ENCODE assay signal across 11 cellular contexts in the genomic region with DNA sequence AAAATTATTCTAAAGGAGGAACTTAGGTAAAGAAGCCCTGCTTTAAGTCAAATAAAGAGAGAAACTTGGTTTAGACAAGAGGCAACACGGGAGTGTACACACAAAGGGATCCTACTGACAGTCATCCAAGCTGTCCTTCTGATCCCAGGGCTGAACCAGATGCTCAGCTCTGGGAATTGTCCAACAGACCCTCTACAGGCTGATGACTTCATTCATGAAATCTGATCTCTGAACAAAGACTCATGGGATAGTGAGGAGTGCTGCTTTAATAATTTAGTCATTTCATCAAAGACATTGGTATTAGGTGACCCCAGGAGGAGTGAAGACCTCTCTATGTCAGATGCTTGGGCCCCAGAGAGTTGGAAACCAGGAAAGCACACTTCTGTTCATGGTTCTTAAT.
DNase-seq lines count a peak whose midpoint lies in the region; ATAC-seq and TF ChIP-seq lines count a peak whose summit lies in the region.
"Had no signal": no experiment of that assay in that cellular context is flagged by ENCODE, and none has a peak within 500 bp of the region (broad histone marks: within the 10 kb centered on the region; RNA-seq: fewer than 3 reads in every experiment).

No MANE protein-coding gene starts in this region.

- H3K27me3 ChIP-seq in SU-DHL-6 (ENCODE audit: low read length) (no peaks in the 10 kb centered on the region), mesenchymal stem cell (ENCODE audit: control insufficient read depth in 1 of 2, insufficient read depth in 1 of 2, low read length in 2 of 2) (peaks cover 0 to 14% of the 10 kb centered on the region in 2 experiments), esophagus squamous epithelium (no peaks in the 10 kb centered on the region)
- H3K27me3 ChIP-seq: stomach had no signal

- no peak overlapping the region for H2BK5ac ChIP-seq in mesenchymal stem cell (ENCODE audit: low read depth, low read length, poor library complexity, severe bottlenecking)

- no peak overlapping the region for H3K18ac ChIP-seq in mesenchymal stem cell (ENCODE audit: low read depth in 1 of 2, low read length in 2 of 2)

- peaks cover 91% of the 10 kb centered on the region for H3F3A ChIP-seq in SU-DHL-6 (ENCODE audit: insufficient read depth)

- H3K4me3 ChIP-seq in SU-DHL-6 (ENCODE audit: insufficient read depth, low read length, poor library complexity, severe bottlenecking) (no peak overlapping the region), mesenchymal stem cell (ENCODE audit: insufficient read depth in 1 of 2, low read depth in 1 of 2, low read length in 2 of 2) (no peak overlapping the region), esophagus squamous epithelium (no peak overlapping the region)
- H3K4me3 ChIP-seq: stomach had no signal

- WGBS in mesenchymal stem cell = 75% methylated on average over 1 of the region's 1 CpG
- 78 to 82% methylated on average over 1 of the region's 1 CpG for WGBS in esophagus squamous epithelium, 2 donors

- H3K4me2 ChIP-seq in SU-DHL-6 (ENCODE audit: low read depth, low read length, poor library complexity, severe bottlenecking) (peak overlapping the region; percentile 4), mesenchymal stem cell (ENCODE audit: low read length, poor library complexity, severe bottlenecking) (no peak overlapping the region)

- H2AFZ ChIP-seq in SU-DHL-6 (ENCODE audit: low read depth, low read length, severe bottlenecking) (no peak overlapping the region), mesenchymal stem cell (ENCODE audit: low read depth, low read length) (no peak overlapping the region)

- H3K9ac ChIP-seq in SU-DHL-6 (ENCODE audit: low read length) (0 out of 2 replicates have a peak overlapping the region, but pooled peaks have one; percentile 2), mesenchymal stem cell (ENCODE audit: low read length) (no peak overlapping the region)

- H3K4me1 ChIP-seq in mesenchymal stem cell (ENCODE audit: control insufficient read depth, insufficient read depth, low read depth, low read length) (no peaks in the 10 kb centered on the region), esophagus squamous epithelium (peaks cover 0 to 15% (median 7%) of the 10 kb centered on the region in 3 donors)

- intact Hi-C loops in esophagus squamous epithelium (cut with DNase I) = no loop called here

- no peaks in the 10 kb centered on the region for H3K9me2 ChIP-seq in SU-DHL-6 (replicated peaks; ENCODE audit: insufficient read depth, low read length)

- H3K4ac ChIP-seq in mesenchymal stem cell (ENCODE audit: low read depth in 1 of 2, low read length in 2 of 2) = no peak overlapping the region

- no peak overlapping the region for H2BK15ac ChIP-seq in mesenchymal stem cell (ENCODE audit: low read depth, poor library complexity, severe bottlenecking)

- no peak overlapping the region for H2AK5ac ChIP-seq in mesenchymal stem cell (ENCODE audit: low read length, severe bottlenecking)

- no peak overlapping the region for H2BK120ac ChIP-seq in mesenchymal stem cell (ENCODE audit: low read depth, low read length)

- H3K23ac ChIP-seq in mesenchymal stem cell (ENCODE audit: low read length in 2 of 2) = no peak overlapping the region

- H3K9me3 ChIP-seq in SU-DHL-6 (ENCODE audit: insufficient read depth, low read length) = no peaks in the 10 kb centered on the region
- H3K9me3 ChIP-seq in mesenchymal stem cell (ENCODE audit: control insufficient read depth, low read length) = no peaks in the 10 kb centered on the region
- no peaks in the 10 kb centered on the region for H3K9me3 ChIP-seq in esophagus squamous epithelium
- H3K9me3 ChIP-seq: stomach had no signal

- H3K79me1 ChIP-seq in mesenchymal stem cell (replicated peaks; ENCODE audit: low read length, poor library complexity, severe bottlenecking) = no peaks in the 10 kb centered on the region

- no peak overlapping the region for H4K91ac ChIP-seq in mesenchymal stem cell (ENCODE audit: low read length)

- H4K8ac ChIP-seq in mesenchymal stem cell (ENCODE audit: low read length) = no peak overlapping the region

- peak overlapping the region; percentile 93 for H3K27ac ChIP-seq in SU-DHL-6 (ENCODE audit: low read depth, low read length)
- H3K27ac ChIP-seq in mesenchymal stem cell (ENCODE audit: low read length, poor library complexity, severe bottlenecking) = no peak overlapping the region
- no peak overlapping the region for H3K27ac ChIP-seq in esophagus squamous epithelium
- H3K27ac ChIP-seq: 22Rv1, stomach had no signal

- no peaks in the 10 kb centered on the region; the same call in 1 of the 2 replicates for H3K79me2 ChIP-seq in SU-DHL-6 (ENCODE audit: insufficient read depth, low read length)

- TF ChIP-seq POLR2A in esophagus squamous epithelium (IDR thresholded peaks at IDR 0.05) (no peak), erythroblast (IDR thresholded peaks at IDR 0.05; ENCODE audit: low read length) (no peak)

- DNase-seq in DMS79 treated with DMSO at 0.1 percent for 48 hours (lab: John Stamatoyannopoulos, UW) = peak; percentile 30
- DNase-seq in DMS79 (lab: John Stamatoyannopoulos, UW) = no peak
- DNase-seq in M059J (ENCODE audit: low read depth) = peak; percentile 37
- peak; percentile 17 for DNase-seq in mesenchymal stem cell
- no peak for DNase-seq in esophagus squamous epithelium (lab: John Stamatoyannopoulos, UW)
- no peak for DNase-seq in erythroblast (lab: John Stamatoyannopoulos, UW)
- DNase-seq: KG1, stomach had no signal

- H2BK12ac ChIP-seq in mesenchymal stem cell (ENCODE audit: low read length in 2 of 2) = no peak overlapping the region

- H3K36me3 ChIP-seq in SU-DHL-6 (ENCODE audit: low read length) (peaks cover 77% of the 10 kb centered on the region), mesenchymal stem cell (ENCODE audit: control insufficient read depth in 1 of 2, insufficient read depth in 2 of 2, low read depth in 1 of 2, low read length in 2 of 2) (peaks cover 0 to 72% of the 10 kb centered on the region in 2 experiments), esophagus squamous epithelium (peaks cover 0 to 7% (median 0%) of the 10 kb centered on the region in 3 donors)

- TF ChIP-seq CTCF in SU-DHL-6 (IDR thresholded peaks at IDR 0.05; ENCODE audit: insufficient read depth, low read length, poor library complexity, severe bottlenecking) = no peak
- TF ChIP-seq CTCF in esophagus squamous epithelium (IDR thresholded peaks at IDR 0.05) = no peak

- no peak overlapping the region for H3K14ac ChIP-seq in mesenchymal stem cell (ENCODE audit: low read length in 2 of 2)

- H4K20me1 ChIP-seq in SU-DHL-6 (ENCODE audit: low read depth, low read length) = no peaks in the 10 kb centered on the region

- no peak for ATAC-seq in HG03108 (IDR thresholded peaks at IDR 0.05; ENCODE audit: unreplicated experiment)

Comparison
In these comparisons a context has a peak if more than half of its experiments do, and no peak if none do; other contexts are left out.
1. DNase-seq: peak in DMS79 treated with DMSO at 0.1 percent for 48 hours (single experiment), M059J (single experiment) and mesenchymal stem cell (single experiment); none in DMS79 (single experiment), esophagus squamous epithelium (single experiment) and erythroblast (0 of 2).